Comparison of ENCODE assay signal across 14 cellular contexts in the genomic region with DNA sequence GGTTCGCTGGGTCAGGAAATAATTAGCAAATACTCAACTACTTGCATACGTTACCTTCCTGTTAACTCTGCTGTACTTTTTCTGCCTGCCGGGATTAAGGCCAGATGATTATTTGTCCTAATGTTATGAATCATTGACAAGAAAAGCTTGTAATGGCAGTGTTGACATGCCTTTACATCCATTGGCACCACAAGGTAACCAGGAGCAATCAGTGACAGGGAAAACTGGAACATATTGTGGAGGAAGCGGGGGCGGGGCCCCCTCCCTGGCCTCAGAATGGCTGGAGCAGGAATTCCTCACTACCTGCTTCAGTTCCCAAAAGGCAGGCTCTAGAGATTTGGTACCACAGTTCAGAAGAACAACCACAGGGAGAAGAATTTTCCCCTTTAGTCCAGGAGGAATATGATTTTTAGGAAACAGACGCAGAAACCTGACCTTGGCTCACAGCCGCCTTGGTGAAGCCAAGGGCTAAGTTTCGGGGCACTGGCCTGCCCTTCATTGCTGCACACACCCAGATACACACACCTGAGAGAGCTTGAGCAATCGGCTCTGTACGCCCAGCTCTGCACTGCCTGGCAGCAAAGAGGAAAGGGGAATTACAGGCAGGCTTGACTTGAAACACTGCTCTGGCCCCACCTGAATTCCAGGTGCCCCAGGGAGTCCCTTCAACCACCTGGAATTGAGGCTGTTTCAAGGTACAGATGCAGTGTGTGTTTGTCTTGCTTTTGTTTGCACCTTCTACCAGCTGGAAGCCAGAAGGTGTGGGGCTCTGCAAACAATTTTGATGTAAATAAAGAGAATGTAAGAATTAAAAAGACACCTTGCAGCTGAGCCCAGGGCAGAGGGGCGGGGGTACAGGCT.
DNase-seq lines count a peak whose midpoint lies in the region; ATAC-seq, FAIRE-seq and TF ChIP-seq lines count a peak whose summit lies in the region.
"Had no signal": no experiment of that assay in that cellular context is flagged by ENCODE, and none has a peak within 500 bp of the region (broad histone marks: within the 10 kb centered on the region; RNA-seq: fewer than 3 reads in every experiment).

No MANE protein-coding gene starts in this region.

- H3K27ac ChIP-seq in BLaER1 (peak overlapping the region; percentile 51), kidney (ENCODE audit: low read depth in 2 of 2, low read length in 2 of 2) (no peak overlapping the region)
- H3K27ac ChIP-seq: A549, thoracic aorta had no signal

- H3K4me2 ChIP-seq in BLaER1 = peak overlapping the region; percentile 66
- H3K4me2 ChIP-seq: A549 had no signal

- H3K27me3 Mint-ChIP-seq in activated T-helper 17 cell treated with anti-CD3 and anti-CD28 coated beads, Interleukin-2, amount 50 U/mL, for 72 hours = peaks cover 6% of the 10 kb centered on the region

- no peak overlapping the region for H3K4me3 ChIP-seq in BLaER1
- no peak overlapping the region for H3K4me3 ChIP-seq in kidney (ENCODE audit: low read length in 2 of 2)
- H3K4me3 ChIP-seq in HAP-1 = no peak overlapping the region
- H3K4me3 ChIP-seq: A549, thoracic aorta had no signal

- H3K4me1 Mint-ChIP-seq in activated T-helper 17 cell treated with anti-CD3 and anti-CD28 coated beads, Interleukin-2, amount 50 U/mL, for 72 hours = no peaks in the 10 kb centered on the region
- H3K4me1 Mint-ChIP-seq: naive thymus-derived CD4-positive, alpha-beta T cell had no signal

- FAIRE-seq in kidney (lab: Jason Lieb, UNC) = no peak
- FAIRE-seq: A549, HTR-8/SVneo, RCC 7860 had no signal

- H3K4me3 Mint-ChIP-seq in activated T-helper 17 cell treated with anti-CD3 and anti-CD28 coated beads, Interleukin-2, amount 50 U/mL, for 72 hours = no peak overlapping the region
- H3K4me3 Mint-ChIP-seq: naive thymus-derived CD4-positive, alpha-beta T cell had no signal

- DNase-seq in NCI-H1417 (lab: John Stamatoyannopoulos, UW) = peak; percentile 65 to 98 (median 89)
- peak; percentile 16 for DNase-seq in astrocyte of the hippocampus (ENCODE audit: low read depth, low spot score)
- peak; percentile 71 for DNase-seq in kidney
- no peak for DNase-seq in HAP-1 (ENCODE audit: low spot score in 2 of 2)
- DNase-seq in HEK293T (ENCODE audit: extremely low spot score) = no peak
- no peak for DNase-seq in activated gamma-delta T cell treated with Interleukin-2 at 50 U/mL for 16 hours
- DNase-seq: activated CD4-positive, CD25-positive, alpha-beta regulatory T cell treated with anti-CD3 and anti-CD28 coated beads, Interleukin-2, amount 50 U/mL, for 72 hours; naive thymus-derived CD4-positive, alpha-beta T cell had no signal

- no peaks in the 10 kb centered on the region for H4K20me1 ChIP-seq in BLaER1

- no peak for TF ChIP-seq CTCF in kidney (IDR thresholded peaks at IDR 0.05; ENCODE audit: borderline replicate concordance, extremely low read depth, insufficient read depth)

- in situ Hi-C loops in HAP-1 (cut with MboI; ENCODE audit: low sequenced_read_pairs) = no loop called here

- POLR2A ChIA-PET in HEK293T (lab: Yijun Ruan, JAX) = no interaction called here

- H3K27me3 ChIP-seq in BLaER1 = no peaks in the 10 kb centered on the region
- no peaks in the 10 kb centered on the region for H3K27me3 ChIP-seq in HAP-1 (ENCODE audit: low read depth)

- H3K9me3 ChIP-seq in BLaER1 (no peaks in the 10 kb centered on the region), kidney (ENCODE audit: control insufficient read depth in 1 of 2, low read length in 2 of 2) (no peaks in the 10 kb centered on the region), HAP-1 (no peaks in the 10 kb centered on the region)
- H3K9me3 ChIP-seq: A549, thoracic aorta had no signal

- no peaks in the 10 kb centered on the region for H3K9me3 Mint-ChIP-seq in activated T-helper 17 cell treated with anti-CD3 and anti-CD28 coated beads, Interleukin-2, amount 50 U/mL, for 72 hours

- H3K9ac ChIP-seq in BLaER1 = 0 out of 2 replicates have a peak overlapping the region, but pooled peaks have one; percentile 12
- H3K9ac ChIP-seq in kidney (ENCODE audit: low read length in 2 of 2) = no peak overlapping the region

- intact Hi-C loops in kidney (cut with DNase I) = no loop called here

- no peak for ATAC-seq in activated T-helper 17 cell treated with anti-CD3 and anti-CD28 coated beads, Interleukin-2, amount 50 U/mL, for 72 hours (replicated peaks)
- ATAC-seq: A549; naive thymus-derived CD4-positive, alpha-beta T cell had no signal

- H3K36me3 ChIP-seq in BLaER1 = no peaks in the 10 kb centered on the region
- no peaks in the 10 kb centered on the region for H3K36me3 ChIP-seq in kidney (ENCODE audit: control insufficient read depth in 1 of 2, insufficient read depth in 2 of 2, low read length in 2 of 2)
- no peaks in the 10 kb centered on the region for H3K36me3 ChIP-seq in HAP-1 (replicated peaks)
- H3K36me3 ChIP-seq: thoracic aorta had no signal

- H3K27ac Mint-ChIP-seq in activated T-helper 17 cell treated with anti-CD3 and anti-CD28 coated beads, Interleukin-2, amount 50 U/mL, for 72 hours = no peak overlapping the region
- H3K27ac Mint-ChIP-seq: naive thymus-derived CD4-positive, alpha-beta T cell had no signal

- H3K4me1 ChIP-seq in BLaER1 = peaks cover 85% of the 10 kb centered on the region
- H3K4me1 ChIP-seq in kidney (ENCODE audit: control insufficient read depth in 1 of 2, insufficient read depth in 1 of 2, low read depth in 1 of 2, low read length in 2 of 2) = peaks cover 0 to 3% of the 10 kb centered on the region in 2 donors
- H3K4me1 ChIP-seq in HAP-1 = peaks cover 3% of the 10 kb centered on the region

- CTCF ChIA-PET in HEK293T (lab: Yijun Ruan, JAX) = no interaction called here

- H3K36me3 Mint-ChIP-seq in activated T-helper 17 cell treated with anti-CD3 and anti-CD28 coated beads, Interleukin-2, amount 50 U/mL, for 72 hours (ENCODE audit: low read depth) = no peaks in the 10 kb centered on the region
- H3K36me3 Mint-ChIP-seq: naive thymus-derived CD4-positive, alpha-beta T cell had no signal

TF ChIP-seq in HEK293T, 16 proteins besides CTCF, POLR2A, EP300 and RAD21:
- TF ChIP-seq SUZ12 (IDR thresholded peaks at IDR 0.05) (no peak), HDGF (IDR thresholded peaks at IDR 0.05; ENCODE audit: borderline replicate concordance) (no peak), SP1 (IDR thresholded peaks at IDR 0.05) (no peak), TARDBP (IDR thresholded peaks at IDR 0.05) (no peak), L3MBTL2 (conservative IDR thresholded peaks at IDR 0.05) (no peak), FOXK2 (IDR thresholded peaks at IDR 0.05) (no peak), ELF4 (IDR thresholded peaks at IDR 0.05) (no peak), LEF1 (IDR thresholded peaks at IDR 0.05; ENCODE audit: borderline replicate concordance) (no peak), ARNT (IDR thresholded peaks at IDR 0.05) (no peak), FOXA1 (IDR thresholded peaks at IDR 0.05) (no peak)

Comparison
In these comparisons a context has a peak if more than half of its experiments do, and no peak if none do; other contexts are left out.
1. DNase-seq: peak in NCI-H1417 (3 of 3), astrocyte of the hippocampus (single experiment) and kidney (single experiment); none in HAP-1 (0 of 2), HEK293T (single experiment) and activated gamma-delta T cell treated with Interleukin-2 at 50 U/mL for 16 hours (single experiment).